18 cellular contexts compared by ENCODE assay signal in genomic region chr6:30444451-30444742, GRCh38. TPM values are rescaled to one million over a fixed set of nuclear protein-coding genes. Genes with fewer than 3 reads are reported as not detected.
DNase-seq lines count a peak whose midpoint lies in the region; ATAC-seq, FAIRE-seq and TF ChIP-seq lines count a peak whose summit lies in the region.
"Had no signal": no experiment of that assay in that cellular context is flagged by ENCODE, and none has a peak within 500 bp of the region (broad histone marks: within the 10 kb centered on the region; RNA-seq: fewer than 3 reads in every experiment).

No MANE protein-coding gene starts in this region.

- H3K9ac ChIP-seq in astrocyte (ENCODE audit: low read length) (no peak overlapping the region), iPS-18a (ENCODE audit: low read length) (no peak overlapping the region)

- no peaks in the 10 kb centered on the region for H3K9me3 Mint-ChIP-seq in GM23338
- H3K9me3 Mint-ChIP-seq in astrocyte (ENCODE audit: unreplicated experiment), result no peaks in the 10 kb centered on the region
- no peaks in the 10 kb centered on the region for H3K9me3 Mint-ChIP-seq in stimulated activated naive CD8-positive, alpha-beta T cell treated with anti-CD3 and anti-CD28 coated beads, Interleukin-15, amount 100 ng/mL, for 72 hours

- H3K4me3 Mint-ChIP-seq in GM23338 (peak overlapping the region; percentile 64), astrocyte (ENCODE audit: unreplicated experiment) (no peak overlapping the region)
- no peak overlapping the region for H3K4me3 Mint-ChIP-seq in stimulated activated naive CD8-positive, alpha-beta T cell treated with anti-CD3 and anti-CD28 coated beads, Interleukin-15, amount 100 ng/mL, for 72 hours
- H3K4me3 Mint-ChIP-seq: CD8-positive, alpha-beta memory T cell had no signal

- H3K79me2 ChIP-seq in GM23338 (replicated peaks; ENCODE audit: insufficient read depth), result no peaks in the 10 kb centered on the region
- no peaks in the 10 kb centered on the region for H3K79me2 ChIP-seq in astrocyte (ENCODE audit: insufficient read depth, low read length)

- no peaks in the 10 kb centered on the region for H3K9me2 ChIP-seq in GM23338 (ENCODE audit: insufficient read depth)

- H3K9me3 ChIP-seq in A549, result no peaks in the 10 kb centered on the region
- no peaks in the 10 kb centered on the region for H3K9me3 ChIP-seq in astrocyte (ENCODE audit: insufficient read depth, low read depth, low read length)
- no peaks in the 10 kb centered on the region for H3K9me3 ChIP-seq in iPS-18a (ENCODE audit: control insufficient read depth, low read depth, low read length)

- no peaks in the 10 kb centered on the region for H3F3A ChIP-seq in GM23338 (replicated peaks; ENCODE audit: low read depth)

- H3K27ac Mint-ChIP-seq in GM23338 (no peak overlapping the region), astrocyte (ENCODE audit: unreplicated experiment) (no peak overlapping the region)
- H3K27ac Mint-ChIP-seq in stimulated activated naive CD8-positive, alpha-beta T cell treated with anti-CD3 and anti-CD28 coated beads, Interleukin-15, amount 100 ng/mL, for 72 hours, result no peak overlapping the region

- H3K4me1 Mint-ChIP-seq in GM23338 (peaks cover 12% of the 10 kb centered on the region; the same call in 2 of the 3 replicates), astrocyte (ENCODE audit: low read depth, unreplicated experiment) (peaks cover 2% of the 10 kb centered on the region)
- H3K4me1 Mint-ChIP-seq in stimulated activated naive CD8-positive, alpha-beta T cell treated with anti-CD3 and anti-CD28 coated beads, Interleukin-15, amount 100 ng/mL, for 72 hours, result peaks cover 13% of the 10 kb centered on the region

- DNase-seq in A549 (ENCODE audit: low read depth in 1 of 2, low spot score in 1 of 2) (no peak), GM23338 (ENCODE audit: low spot score) (no peak), astrocyte (ENCODE audit: low read depth) (no peak), EL (no peak), foreskin keratinocyte (no peak), Ammon's horn (ENCODE audit: low spot score) (no peak)
- DNase-seq in stimulated activated naive CD8-positive, alpha-beta T cell treated with anti-CD3 and anti-CD28 coated beads, Interleukin-15, amount 100 ng/mL, for 72 hours, result no peak
- DNase-seq: C1 segment of cervical spinal cord; CD8-positive, alpha-beta memory T cell; DMS53; NCI-H1417 treated with DMSO at 0.1 percent for 48 hours; NCI-H1930; NCI-H524 treated with DMSO at 0.1 percent for 48 hours; PC-9 had no signal

- H2AFZ ChIP-seq in GM23338, result peak overlapping the region; percentile 96
- H2AFZ ChIP-seq in astrocyte (ENCODE audit: low read depth, low read length), result no peak overlapping the region
- H2AFZ ChIP-seq: PC-9 had no signal

- TF ChIP-seq EP300 in A549 (IDR thresholded peaks at IDR 0.05), result no peak

- H4K20me1 ChIP-seq in GM23338 (replicated peaks; ENCODE audit: insufficient read depth) (0 out of 2 replicates have a peak, but pooled peaks cover 2% of the 10 kb centered on the region), astrocyte (ENCODE audit: insufficient read depth, low read length) (no peaks in the 10 kb centered on the region)

- no peak for TF ChIP-seq RAD21 in A549 (conservative IDR thresholded peaks at IDR 0.05 in 1 of 2, IDR thresholded peaks at IDR 0.05 in 1 of 2)

- H3K36me3 ChIP-seq in GM23338 (ENCODE audit: insufficient read depth) (no peaks in the 10 kb centered on the region), astrocyte (ENCODE audit: insufficient read depth, low read length) (no peaks in the 10 kb centered on the region), iPS-18a (ENCODE audit: control insufficient read depth, low read depth, low read length) (no peaks in the 10 kb centered on the region)

- H3K4me2 ChIP-seq in A549, result peak overlapping the region; percentile 31; the same call in 1 of the 3 replicates
- peak overlapping the region; percentile 78 for H3K4me2 ChIP-seq in GM23338
- peak overlapping the region; percentile 46 for H3K4me2 ChIP-seq in astrocyte (ENCODE audit: low read length)
- H3K4me2 ChIP-seq: PC-9 had no signal

- FAIRE-seq in A549 (lab: Jason Lieb, UNC) (no peak), astrocyte (lab: Jason Lieb, UNC) (no peak)
- FAIRE-seq: GM12892, GM18507 had no signal

- H3K4me1 ChIP-seq in A549, result 0 out of 3 replicates have a peak, but pooled peaks cover 4% of the 10 kb centered on the region
- no peaks in the 10 kb centered on the region; the same call in 1 of the 2 replicates for H3K4me1 ChIP-seq in GM23338 (ENCODE audit: insufficient read depth)
- H3K4me1 ChIP-seq in astrocyte (ENCODE audit: insufficient read depth, low read length), result peaks cover 3% of the 10 kb centered on the region
- no peaks in the 10 kb centered on the region for H3K4me1 ChIP-seq in iPS-18a (ENCODE audit: control insufficient read depth, low read depth, low read length)
- H3K4me1 ChIP-seq in foreskin keratinocyte, result no peaks in the 10 kb centered on the region

- ATAC-seq in A549, result no peak
- peak; percentile 16 for ATAC-seq in GM23338
- no peak for ATAC-seq in foreskin keratinocyte
- no peak for ATAC-seq in stimulated activated naive CD8-positive, alpha-beta T cell treated with anti-CD3 and anti-CD28 coated beads, Interleukin-15, amount 100 ng/mL, for 72 hours

- H3K36me3 Mint-ChIP-seq in GM23338 (ENCODE audit: low read depth), result no peaks in the 10 kb centered on the region
- H3K36me3 Mint-ChIP-seq in astrocyte (ENCODE audit: low read depth, unreplicated experiment), result no peaks in the 10 kb centered on the region
- H3K36me3 Mint-ChIP-seq: CD8-positive, alpha-beta memory T cell had no signal

- no peak overlapping the region for H3K27ac ChIP-seq in A549
- no peak overlapping the region for H3K27ac ChIP-seq in GM23338 (ENCODE audit: low read depth)
- H3K27ac ChIP-seq in astrocyte (ENCODE audit: low read depth, low read length), result no peak overlapping the region
- no peak overlapping the region for H3K27ac ChIP-seq in iPS-18a (ENCODE audit: low read length)
- no peak overlapping the region for H3K27ac ChIP-seq in foreskin keratinocyte
- H3K27ac ChIP-seq: PC-9, RWPE1 had no signal

- TF ChIP-seq POLR2A in A549 (IDR thresholded peaks at IDR 0.05; ENCODE audit: low read length), result no peak

- POLR2A ChIA-PET in A549 (lab: Yijun Ruan, JAX), result no interaction called here

- H3K27me3 Mint-ChIP-seq in GM23338 (ENCODE audit: insufficient read depth, low read depth, poor library complexity) (peaks cover 20% of the 10 kb centered on the region), astrocyte (ENCODE audit: low read depth, unreplicated experiment) (peaks cover 74% of the 10 kb centered on the region)
- H3K27me3 Mint-ChIP-seq in stimulated activated naive CD8-positive, alpha-beta T cell treated with anti-CD3 and anti-CD28 coated beads, Interleukin-15, amount 100 ng/mL, for 72 hours, result peaks cover 96% of the 10 kb centered on the region

- TF ChIP-seq CTCF in A549 (IDR thresholded peaks at IDR 0.05), result no peak
- TF ChIP-seq CTCF in GM23338 (conservative IDR thresholded peaks at IDR 0.05; ENCODE audit: low read depth in 2 of 2), result no peak
- no peak for TF ChIP-seq CTCF in astrocyte (IDR thresholded peaks at IDR 0.05; ENCODE audit: insufficient read depth, low read depth, low read length)
- no peak for TF ChIP-seq CTCF in foreskin keratinocyte (conservative IDR thresholded peaks at IDR 0.05)

- H3K4me3 ChIP-seq in A549 (no peak overlapping the region), GM23338 (peak overlapping the region; percentile 56), astrocyte (ENCODE audit: insufficient read depth, low read depth, low read length) (no peak overlapping the region), iPS-18a (ENCODE audit: low read length) (peak overlapping the region; percentile 2)
- H3K4me3 ChIP-seq: PC-9 had no signal

- H3K27me3 ChIP-seq in GM23338 (ENCODE audit: insufficient read depth) (peaks cover 74% of the 10 kb centered on the region), astrocyte (ENCODE audit: insufficient read depth, low read length) (peaks cover 82% of the 10 kb centered on the region), iPS-18a (ENCODE audit: control insufficient read depth, insufficient read depth, low read length) (peaks cover 53% of the 10 kb centered on the region), foreskin keratinocyte (peaks cover 92% of the 10 kb centered on the region)

- CTCF ChIA-PET in A549 (lab: Yijun Ruan, JAX), result interaction anchor here (1.0 kb wide), 1 partner anchor 9 kb away, joined by 3 read pairs; no protein-coding TSS in a partner anchor

- WGBS in A549 (ENCODE audit: missing lambda C conversion rate), result 10% methylated on average over 8 of the region's 8 CpGs

TF ChIP-seq in A549, 52 proteins besides CTCF, POLR2A, EP300 and RAD21 (continues in another document):
- TF ChIP-seq CEBPB (IDR thresholded peaks at IDR 0.05) (no peak), MAZ (IDR thresholded peaks at IDR 0.05; ENCODE audit: borderline replicate concordance, low read depth, low read length) (no peak)

TF ChIP-seq in GM23338, 12 proteins besides CTCF, POLR2A, EP300 and RAD21 (continues in another document):
- no peak for TF ChIP-seq ETS1 (IDR thresholded peaks at IDR 0.05)
- TF ChIP-seq ZNF114 (CRISPR knock-in tag; IDR thresholded peaks at IDR 0.05), result no peak
- no peak for TF ChIP-seq POLR2AphosphoS5 (IDR thresholded peaks at IDR 0.05; ENCODE audit: low read depth)

RNA-seq across cellular contexts. Expression of gene HLA-E, which starts 44.9 kb away (rescaled TPM):
- polyA plus RNA-seq in A549 (2011; rRNA removed), result 38.3 and 40.0 TPM in 2 replicates
- 26.0 and 28.5 TPM in 2 replicates for polyA plus RNA-seq in A549 (2012; cell fraction: cytosol; rRNA removed)
- 37.9 and 38.5 TPM in 2 replicates for polyA plus RNA-seq in A549 (2012; cell fraction: nucleus; rRNA removed)
- 33.6 to 41.7 TPM (median 40.3 TPM) in 3 replicates for polyA plus RNA-seq in A549 (2017; fragmentation: RNase III; extraction: RNeasy Plus Mini Kit Qiagen cat#74134 plus additional on column Dnase treatment)
- polyA minus RNA-seq in A549 (2011; rRNA and poly(A)+ RNA removed), result 23.6 and 24.0 TPM in 2 replicates
- total RNA-seq in GM23338 (2014; rRNA removed; shearing (Covaris generic)), result 36.0 and 44.2 TPM in 2 replicates
- 15.6 and 15.9 TPM in 2 replicates for polyA plus RNA-seq in GM23338 (2016; fragmentation: Nextera tagmentation; extraction: Ambion mirVana)
- total RNA-seq in astrocyte, result 94.9 and 105 TPM in 2 replicates
- 123 and 142 TPM in 2 replicates for total RNA-seq in foreskin keratinocyte
- polyA plus RNA-seq in foreskin keratinocyte, result 131 and 143 TPM in 2 replicates

Comparison
In these comparisons a context has a peak if more than half of its experiments do, and no peak if none do; other contexts are left out.
1. H3K4me3 ChIP-seq: peak in GM23338 (single experiment) and iPS-18a (single experiment); none in A549 (single experiment) and astrocyte (single experiment).
2. Peak in every context shown above with its lines, with median percentiles within 50 percentile points of each other: H3K4me2 ChIP-seq.